27 cellular contexts compared by ENCODE assay signal in the genomic region with DNA sequence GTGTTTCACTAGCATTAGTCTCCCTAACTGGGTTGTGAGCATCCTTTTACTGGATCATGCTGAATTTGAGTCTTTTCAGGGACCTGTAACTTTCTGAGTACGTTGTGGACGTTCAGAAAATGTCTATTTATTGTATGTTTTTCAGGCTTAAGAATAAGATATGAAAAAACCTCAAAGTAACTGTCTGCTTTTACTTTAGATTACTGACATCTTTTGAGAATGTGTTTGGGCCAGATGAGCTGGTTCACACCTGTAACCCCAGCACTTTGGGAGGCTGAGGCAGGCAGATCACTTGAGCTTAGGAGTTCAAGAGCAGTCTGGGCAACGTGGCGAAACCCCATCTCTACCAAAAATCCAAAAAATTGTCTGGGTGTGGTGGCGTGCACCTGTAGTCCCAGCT. TPM values are rescaled to one million over a fixed set of nuclear protein-coding genes. Genes with fewer than 3 reads are reported as not detected.
DNase-seq lines count a peak whose midpoint lies in the region; ATAC-seq, FAIRE-seq and TF ChIP-seq lines count a peak whose summit lies in the region.
"Had no signal": no experiment of that assay in that cellular context is flagged by ENCODE, and none has a peak within 500 bp of the region (broad histone marks: within the 10 kb centered on the region; RNA-seq: fewer than 3 reads in every experiment).

No MANE protein-coding gene starts in this region.

- no peak for TF ChIP-seq CTCF in activated B cell treated with CpG ODN at 0.5 μM for 24 hours (IDR thresholded peaks at IDR 0.05)

- no peak for ATAC-seq in activated B cell treated with CpG ODN at 0.5 μM for 24 hours (ENCODE audit: low read depth)
- ATAC-seq in stimulated activated naive CD8-positive, alpha-beta T cell treated with anti-CD3 and anti-CD28 coated beads, Interleukin-15, amount 100 ng/mL, for 72 hours: no peak
- ATAC-seq: activated T-helper 17 cell treated with anti-CD3 and anti-CD28 coated beads, Interleukin-2, amount 50 U/mL, for 72 hours; effector memory CD8-positive, alpha-beta T cell; SK-N-SH treated with all-trans-retinoic acid at 6 μM for 48 hours had no signal

- FAIRE-seq in GM12891 (lab: Jason Lieb, UNC): peak; percentile 20
- FAIRE-seq: G401.6 had no signal

- TF ChIP-seq POLR2A in GM12891 (IDR thresholded peaks at IDR 0.05; ENCODE audit: low read depth, low read length): no peak

- H3K4me3 Mint-ChIP-seq in activated naive CD4-positive, alpha-beta T cell treated with anti-CD3 and anti-CD28 coated beads, Interleukin-2, amount 50 U/mL, for 24 hours: no peak overlapping the region
- no peak overlapping the region for H3K4me3 Mint-ChIP-seq in activated B cell treated with CpG ODN at 0.5 μM for 24 hours
- no peak overlapping the region for H3K4me3 Mint-ChIP-seq in stimulated activated naive CD8-positive, alpha-beta T cell treated with anti-CD3 and anti-CD28 coated beads, Interleukin-15, amount 100 ng/mL, for 72 hours
- H3K4me3 Mint-ChIP-seq: activated T-helper 17 cell treated with anti-CD3 and anti-CD28 coated beads, Interleukin-2, amount 50 U/mL, for 72 hours; neural crest cell had no signal

- H3K36me3 Mint-ChIP-seq in activated naive CD4-positive, alpha-beta T cell treated with anti-CD3 and anti-CD28 coated beads, Interleukin-2, amount 50 U/mL, for 24 hours: peaks cover 17% of the 10 kb centered on the region
- peaks cover 61% of the 10 kb centered on the region for H3K36me3 Mint-ChIP-seq in activated B cell treated with CpG ODN at 0.5 μM for 24 hours (ENCODE audit: low read depth)

- CTCF ChIA-PET in activated B cell treated with CpG ODN at 0.5 μM for 24 hours (lab: Charles Lee): no interaction called here

- intact Hi-C loops in activated B cell treated with CpG ODN at 0.5 μM for 24 hours (cut with micrococcal nuclease): no loop called here

- H3K9me3 Mint-ChIP-seq in activated naive CD4-positive, alpha-beta T cell treated with anti-CD3 and anti-CD28 coated beads, Interleukin-2, amount 50 U/mL, for 24 hours: no peaks in the 10 kb centered on the region
- no peaks in the 10 kb centered on the region for H3K9me3 Mint-ChIP-seq in activated B cell treated with CpG ODN at 0.5 μM for 24 hours
- H3K9me3 Mint-ChIP-seq in stimulated activated naive CD8-positive, alpha-beta T cell treated with anti-CD3 and anti-CD28 coated beads, Interleukin-15, amount 100 ng/mL, for 72 hours: no peaks in the 10 kb centered on the region
- H3K9me3 Mint-ChIP-seq: activated T-helper 17 cell treated with anti-CD3 and anti-CD28 coated beads, Interleukin-2, amount 50 U/mL, for 72 hours; effector memory CD8-positive, alpha-beta T cell; neural crest cell had no signal

- POLR2A ChIA-PET in activated B cell treated with CpG ODN at 0.5 μM for 24 hours (lab: Charles Lee): no interaction called here

- peaks cover 70% of the 10 kb centered on the region for H3K4me1 Mint-ChIP-seq in activated naive CD4-positive, alpha-beta T cell treated with anti-CD3 and anti-CD28 coated beads, Interleukin-2, amount 50 U/mL, for 24 hours
- H3K4me1 Mint-ChIP-seq in activated B cell treated with CpG ODN at 0.5 μM for 24 hours: peaks cover 74% of the 10 kb centered on the region
- peaks cover 60% of the 10 kb centered on the region for H3K4me1 Mint-ChIP-seq in stimulated activated naive CD8-positive, alpha-beta T cell treated with anti-CD3 and anti-CD28 coated beads, Interleukin-15, amount 100 ng/mL, for 72 hours

- peak overlapping the region; percentile 12 for H3K27ac Mint-ChIP-seq in activated naive CD4-positive, alpha-beta T cell treated with anti-CD3 and anti-CD28 coated beads, Interleukin-2, amount 50 U/mL, for 24 hours
- peak overlapping the region; percentile 61 for H3K27ac Mint-ChIP-seq in activated B cell treated with CpG ODN at 0.5 μM for 24 hours
- peak overlapping the region; percentile 19 to 30 for H3K27ac Mint-ChIP-seq in stimulated activated naive CD8-positive, alpha-beta T cell treated with anti-CD3 and anti-CD28 coated beads, Interleukin-15, amount 100 ng/mL, for 72 hours
- H3K27ac Mint-ChIP-seq: activated T-helper 17 cell treated with anti-CD3 and anti-CD28 coated beads, Interleukin-2, amount 50 U/mL, for 72 hours had no signal

- no peak for DNase-seq in activated naive CD4-positive, alpha-beta T cell treated with Interleukin-2 at 50 U/mL for 16 hours
- DNase-seq in GM12891 (ENCODE audit: insufficient read length, low spot score) (no peak), activated B cell treated with CpG ODN at 0.5 μM for 24 hours (no peak), Kasumi-1 (lab: John Stamatoyannopoulos, UW) (no peak), DMS79 treated with DMSO at 0.1 percent for 48 hours (lab: John Stamatoyannopoulos, UW) (no peak)
- no peak for DNase-seq in stimulated activated naive CD8-positive, alpha-beta T cell treated with anti-CD3 and anti-CD28 coated beads, Interleukin-15, amount 100 ng/mL, for 72 hours
- DNase-seq: activated CD4-positive, alpha-beta T cell treated with anti-CD3 and anti-CD28 coated beads, Interleukin-2, amount 50 U/mL, for 1 hour; caudate nucleus; DMS53; effector memory CD8-positive, alpha-beta T cell; erythroblast; HCEC 1CT; KG1; mammary epithelial cell; MM.1S; NCI-H1105 treated with DMSO at 0.1 percent for 48 hours; NCI-H1930; NCI-H2171 treated with DMSO at 0.1 percent for 48 hours; NK-92 treated with Interleukin-12 subunit alpha and Interleukin-12 subunit beta, amount 100 ng/mL, for 24 hours; PC-9; posterior cingulate gyrus; stomach had no signal

- no peaks in the 10 kb centered on the region for H3K27me3 Mint-ChIP-seq in activated naive CD4-positive, alpha-beta T cell treated with anti-CD3 and anti-CD28 coated beads, Interleukin-2, amount 50 U/mL, for 24 hours
- H3K27me3 Mint-ChIP-seq in activated B cell treated with CpG ODN at 0.5 μM for 24 hours: no peaks in the 10 kb centered on the region
- H3K27me3 Mint-ChIP-seq in stimulated activated naive CD8-positive, alpha-beta T cell treated with anti-CD3 and anti-CD28 coated beads, Interleukin-15, amount 100 ng/mL, for 72 hours: no peaks in the 10 kb centered on the region
- H3K27me3 Mint-ChIP-seq: activated T-helper 17 cell treated with anti-CD3 and anti-CD28 coated beads, Interleukin-2, amount 50 U/mL, for 72 hours; effector memory CD8-positive, alpha-beta T cell had no signal

TF ChIP-seq in GM12891, 5 proteins besides CTCF, POLR2A, EP300 and RAD21:
- no peak; the same call in 1 of the 2 replicates for TF ChIP-seq POLR2AphosphoS5 (IDR thresholded peaks at IDR 0.05; ENCODE audit: low read depth, low read length)
TF ChIP-seq in GM12891: peak in this region for 0.

RNA-seq across cellular contexts. Expression of a gene that starts 32.7 kb away (rescaled TPM):
- 28.9 TPM for polyA plus RNA-seq in GM12891 (2012; ENCODE audit: low read depth, missing spikeins)
- total RNA-seq in activated B cell treated with CpG ODN at 0.5 μM for 24 hours: 186 and 187 TPM in 2 replicates
